ENCODE assay signal across 9 cellular contexts in genomic region chr4:163164591-163164990, GRCh38. TPM values are rescaled to one million over a fixed set of nuclear protein-coding genes. Genes with fewer than 3 reads are reported as not detected.
DNase-seq lines count a peak whose midpoint lies in the region; ATAC-seq, FAIRE-seq and TF ChIP-seq lines count a peak whose summit lies in the region.
"Had no signal": no experiment of that assay in that cellular context is flagged by ENCODE, and none has a peak within 500 bp of the region (broad histone marks: within the 10 kb centered on the region; RNA-seq: fewer than 3 reads in every experiment).

No MANE protein-coding gene starts in this region.

- H3K4me2 ChIP-seq in astrocyte (ENCODE audit: low read length), result peak overlapping the region; percentile 97

- ATAC-seq in HG02840 (IDR thresholded peaks at IDR 0.05; ENCODE audit: low FRiP score, unreplicated experiment), result no peak
- ATAC-seq in GM21619 (IDR thresholded peaks at IDR 0.05; ENCODE audit: unreplicated experiment), result no peak

- no peaks in the 10 kb centered on the region for H3K36me3 Mint-ChIP-seq in astrocyte (ENCODE audit: low read depth, unreplicated experiment)

- H3K4me1 ChIP-seq in HUES64 (ENCODE audit: insufficient read depth, low read length), result peaks cover 15% of the 10 kb centered on the region; the same call in 1 of the 2 replicates
- peaks cover 31% of the 10 kb centered on the region for H3K4me1 ChIP-seq in astrocyte (ENCODE audit: insufficient read depth, low read length)
- peaks cover 3% of the 10 kb centered on the region for H3K4me1 ChIP-seq in mesodermal cell (ENCODE audit: control insufficient read depth, insufficient read depth, low read length, poor library complexity, severe bottlenecking)

- no peaks in the 10 kb centered on the region for H3K9me3 Mint-ChIP-seq in astrocyte (ENCODE audit: unreplicated experiment)

- no peak overlapping the region for H3K27ac ChIP-seq in HUES64 (ENCODE audit: low read depth, low read length)
- H3K27ac ChIP-seq in astrocyte (ENCODE audit: low read depth, low read length), result no peak overlapping the region
- H3K27ac ChIP-seq in mesodermal cell (ENCODE audit: low read depth, low read length, severe bottlenecking), result no peak overlapping the region

- H3K9ac ChIP-seq in HUES64 (ENCODE audit: low read depth, low read length), result peak overlapping the region; percentile 93; the same call in 1 of the 2 replicates
- H3K9ac ChIP-seq in astrocyte (ENCODE audit: low read length), result peak overlapping the region; percentile 88

- no peaks in the 10 kb centered on the region for H3K27me3 Mint-ChIP-seq in astrocyte (ENCODE audit: low read depth, unreplicated experiment)

- H4K20me1 ChIP-seq in astrocyte (ENCODE audit: insufficient read depth, low read length), result no peaks in the 10 kb centered on the region

- H3K27me3 ChIP-seq in HUES64 (ENCODE audit: insufficient read depth, low read length) (no peaks in the 10 kb centered on the region), astrocyte (ENCODE audit: insufficient read depth, low read length) (no peaks in the 10 kb centered on the region)

- WGBS in HUES64, result 83% methylated on average over 3 of the region's 3 CpGs
- 68 to 79% methylated on average over 3 of the region's 3 CpGs for WGBS in mesodermal cell (ENCODE audit: insufficient coverage in 2 of 2), 2 experiments

- H3K36me3 ChIP-seq in HUES64 (ENCODE audit: insufficient read depth, low read length) (peaks cover 42% of the 10 kb centered on the region), astrocyte (ENCODE audit: insufficient read depth, low read length) (peaks cover 8% of the 10 kb centered on the region), mesodermal cell (ENCODE audit: control insufficient read depth, insufficient read depth, low read length) (peaks cover 27% of the 10 kb centered on the region)

- H3K27ac Mint-ChIP-seq in astrocyte (ENCODE audit: unreplicated experiment), result no peak overlapping the region

- TF ChIP-seq CTCF in AG10803 (conservative IDR thresholded peaks at IDR 0.05; ENCODE audit: low read length), result no peak
- no peak for TF ChIP-seq CTCF in astrocyte (IDR thresholded peaks at IDR 0.05; ENCODE audit: insufficient read depth, low read depth, low read length)

- H3K9me3 ChIP-seq in HUES64 (ENCODE audit: insufficient read depth, low read depth, low read length) (no peaks in the 10 kb centered on the region), astrocyte (ENCODE audit: insufficient read depth, low read depth, low read length) (no peaks in the 10 kb centered on the region), mesodermal cell (ENCODE audit: control insufficient read depth, low read length) (no peaks in the 10 kb centered on the region)

- DNase-seq in AG10803 (ENCODE audit: low read depth), result peak; percentile 52
- DNase-seq in astrocyte (ENCODE audit: low read depth), result peak; percentile 48
- DNase-seq in superior temporal gyrus (ENCODE audit: extremely low spot score), result no peak
- no peak for DNase-seq in AG08396 (ENCODE audit: low spot score)
- DNase-seq: KG1 had no signal

- H3K4me3 ChIP-seq in AG10803 (ENCODE audit: low read length) (peak overlapping the region; percentile 77), HUES64 (ENCODE audit: low read length) (peak overlapping the region; percentile 85), astrocyte (ENCODE audit: insufficient read depth, low read depth, low read length) (peak overlapping the region; percentile 77), mesodermal cell (ENCODE audit: extremely low read depth, insufficient read depth, low read length, poor library complexity, severe bottlenecking) (peak overlapping the region; percentile 75)

- peaks cover 62% of the 10 kb centered on the region for H3K79me2 ChIP-seq in astrocyte (ENCODE audit: insufficient read depth, low read length)

- no peak for FAIRE-seq in astrocyte (lab: Jason Lieb, UNC)

- no peak overlapping the region for H2AFZ ChIP-seq in astrocyte (ENCODE audit: low read depth, low read length)

- H3K4me3 Mint-ChIP-seq in astrocyte (ENCODE audit: unreplicated experiment), result peak overlapping the region; percentile 90

- peaks cover 28% of the 10 kb centered on the region for H3K4me1 Mint-ChIP-seq in astrocyte (ENCODE audit: low read depth, unreplicated experiment)

RNA-seq across cellular contexts. Expression of gene NAF1, which starts 2.1 kb away (rescaled TPM):
- polyA plus RNA-seq in HUES64 (2013, experiment 1 of 2), result 24.7 TPM
- polyA plus RNA-seq in HUES64 (2013, experiment 2 of 2), result 25.0 TPM
- total RNA-seq in astrocyte, result 15.4 and 16.3 TPM in 2 replicates
- 19.2 TPM for polyA plus RNA-seq in mesodermal cell (2013, experiment 1 of 2)
- polyA plus RNA-seq in mesodermal cell (2013, experiment 2 of 2), result 21.2 TPM

Comparison
In these comparisons a context has a peak if more than half of its experiments do, and no peak if none do; other contexts are left out.
1. DNase-seq: peak in AG10803 (single experiment) and astrocyte (single experiment); none in superior temporal gyrus (single experiment) and AG08396 (single experiment).
2. Peak in every context shown above with its lines, with median percentiles within 50 percentile points of each other: H3K4me3 ChIP-seq.